In the genomic region with DNA sequence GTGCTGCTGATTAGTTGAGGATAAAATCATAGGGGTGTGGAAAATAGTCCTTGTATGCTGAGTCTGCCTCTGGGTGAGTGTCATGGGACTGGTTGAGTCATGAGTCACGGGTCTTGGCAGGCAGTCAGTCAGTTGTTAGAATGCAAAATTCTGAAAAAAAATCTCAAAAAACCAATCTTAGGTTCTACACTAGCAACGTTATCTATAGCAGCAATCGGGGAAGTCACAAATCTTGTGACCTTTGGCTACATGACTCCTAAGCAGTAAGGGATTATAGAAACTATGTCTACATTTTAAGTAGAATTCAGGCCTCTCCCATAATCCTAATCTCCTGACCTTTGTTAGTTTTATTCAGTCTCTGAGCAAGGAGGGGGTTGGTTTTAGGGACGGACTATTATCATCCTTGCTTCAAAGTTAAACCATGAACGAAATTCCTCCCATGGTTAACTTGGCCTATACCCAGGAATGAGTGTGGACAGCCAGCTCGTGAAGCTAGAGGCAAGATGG, we compare ENCODE assay signal across 16 cellular contexts. TPM values are rescaled to one million over a fixed set of nuclear protein-coding genes. Genes with fewer than 3 reads are reported as not detected.
A peak's percentile ranks its signal among the peaks of the same experiment; 100 is the strongest.
DNase-seq lines count a peak whose midpoint lies in the region; ATAC-seq and TF ChIP-seq lines count a peak whose summit lies in the region.
"Had no signal": no experiment of that assay in that cellular context is flagged by ENCODE, and none has a peak within 500 bp of the region (broad histone marks: within the 10 kb centered on the region; RNA-seq: fewer than 3 reads in every experiment).

No MANE protein-coding gene starts in this region.

- H3K36me3 Mint-ChIP-seq in MCF 10A (ENCODE audit: insufficient read depth, unreplicated experiment) (no peaks in the 10 kb centered on the region), brain (no peaks in the 10 kb centered on the region)
- H3K36me3 Mint-ChIP-seq: activated CD4-positive, alpha-beta memory T cell treated with anti-CD3 and anti-CD28 coated beads for 36 hours; activated naive CD8-positive, alpha-beta T cell; T-cell had no signal

- 16 to 18% methylated on average over 6 of the region's 6 CpGs for WGBS in aorta, 2 donors

- H3K9me3 Mint-ChIP-seq in MCF 10A (ENCODE audit: unreplicated experiment) (peaks cover 8% of the 10 kb centered on the region), brain (peaks cover 0 to 9% (median 0%) of the 10 kb centered on the region in 5 experiments)
- H3K9me3 Mint-ChIP-seq: activated CD4-positive, alpha-beta memory T cell treated with anti-CD3 and anti-CD28 coated beads for 36 hours; T-cell had no signal

- H3K36me3 ChIP-seq in breast epithelium: no peaks in the 10 kb centered on the region
- H3K36me3 ChIP-seq in aorta (ENCODE audit: control insufficient read depth in 1 of 2, insufficient read depth in 2 of 2, low read length in 1 of 2): no peaks in the 10 kb centered on the region
- H3K36me3 ChIP-seq: neutrophil had no signal

- no peak for TF ChIP-seq POLR2A in breast epithelium (IDR thresholded peaks at IDR 0.05)

- intact Hi-C loops in MCF 10A (cut with micrococcal nuclease): no loop called here
- intact Hi-C loops in breast epithelium (cut with DNase I; ENCODE audit: low total_unique reads): no loop called here
- intact Hi-C loops in aorta (cut with DNase I): no loop called here

- no peak overlapping the region for H3K27ac Mint-ChIP-seq in MCF 10A (ENCODE audit: low read depth, unreplicated experiment)
- peak overlapping the region; percentile 7 to 94 (median 42) for H3K27ac Mint-ChIP-seq in brain
- H3K27ac Mint-ChIP-seq: activated CD4-positive, alpha-beta memory T cell treated with anti-CD3 and anti-CD28 coated beads for 36 hours; activated naive CD8-positive, alpha-beta T cell; T-cell had no signal

- BruUV-seq in MCF 10A (replicated peaks; lab: Mats Ljungman, UMichigan): no TSS peak

- peak; percentile 64 for ATAC-seq in aorta (ENCODE audit: low FRiP score)
- ATAC-seq in activated CD4-positive, CD25-positive, alpha-beta regulatory T cell treated with anti-CD3 and anti-CD28 coated beads, Interleukin-2, amount 50 U/mL, for 24 hours: no peak
- no peak for ATAC-seq in HG03175 (IDR thresholded peaks at IDR 0.05; ENCODE audit: unreplicated experiment)
- ATAC-seq in GM19455 (IDR thresholded peaks at IDR 0.05; ENCODE audit: unreplicated experiment): no peak
- ATAC-seq: stimulated activated naive CD8-positive, alpha-beta T cell treated with anti-CD3 and anti-CD28 coated beads, Interleukin-15, Interleukin-2, amounts not matched to agents 100 U/mL and 50 U/mL, for 24 hours; T-cell had no signal

- H3K4me3 ChIP-seq in breast epithelium: no peak overlapping the region
- no peak overlapping the region for H3K4me3 ChIP-seq in aorta (ENCODE audit: low read length in 2 of 2)

- peak overlapping the region in 1 of 2 donors; percentile 44 for H3K27ac ChIP-seq in breast epithelium
- peak overlapping the region in 1 of 2 donors; percentile 30 for H3K27ac ChIP-seq in aorta (ENCODE audit: low read depth in 1 of 2, low read length in 2 of 2)
- H3K27ac ChIP-seq: neutrophil had no signal

- peaks cover 5% of the 10 kb centered on the region for H3K4me1 Mint-ChIP-seq in MCF 10A (ENCODE audit: insufficient read depth, unreplicated experiment)
- peaks cover 49% of the 10 kb centered on the region for H3K4me1 Mint-ChIP-seq in brain
- H3K4me1 Mint-ChIP-seq: T-cell had no signal

- POLR2A ChIA-PET in MCF 10A (lab: Yijun Ruan, JAX): no interaction called here

- H3K4me3 Mint-ChIP-seq in MCF 10A (ENCODE audit: unreplicated experiment) (no peak overlapping the region), brain (no peak overlapping the region)
- H3K4me3 Mint-ChIP-seq: activated CD4-positive, alpha-beta memory T cell treated with anti-CD3 and anti-CD28 coated beads for 36 hours; activated naive CD8-positive, alpha-beta T cell; T-cell had no signal

- no peak for TF ChIP-seq CTCF in MCF 10A (IDR thresholded peaks at IDR 0.05; ENCODE audit: unreplicated experiment)
- TF ChIP-seq CTCF in breast epithelium (IDR thresholded peaks at IDR 0.05): no peak
- no peak for TF ChIP-seq CTCF in brain (conservative IDR thresholded peaks at IDR 0.05)

- no peaks in the 10 kb centered on the region for H3K9me3 ChIP-seq in breast epithelium
- peaks cover 3% of the 10 kb centered on the region for H3K9me3 ChIP-seq in aorta (ENCODE audit: control insufficient read depth, low read length)
- H3K9me3 ChIP-seq: neutrophil had no signal

- no peaks in the 10 kb centered on the region for H3K4me1 ChIP-seq in breast epithelium
- H3K4me1 ChIP-seq in aorta (ENCODE audit: control insufficient read depth in 1 of 2, insufficient read depth in 2 of 2, low read length in 2 of 2): no peaks in the 10 kb centered on the region

- DNase-seq in MCF 10A (ENCODE audit: unreplicated experiment) (peak; percentile 41), breast epithelium (ENCODE audit: low spot score in 2 of 2) (no peak), foreskin melanocyte (peak; percentile 71), aorta (peak; percentile 74 to 85)
- DNase-seq: activated CD4-positive, alpha-beta memory T cell treated with anti-CD3 and anti-CD28 coated beads for 36 hours; left cardiac atrium; NCI-H1436; stimulated activated CD4-positive, alpha-beta T cell treated with anti-CD3 and anti-CD28 coated beads, Interleukin-1b, Interleukin-23, amount 100 ng/mL, for 48 hours; stimulated activated naive CD8-positive, alpha-beta T cell treated with anti-CD3 and anti-CD28 coated beads, Interleukin-15, Interleukin-2, amounts not matched to agents 100 U/mL and 50 U/mL, for 24 hours; T-cell had no signal

- CTCF ChIA-PET in MCF 10A (lab: Yijun Ruan, JAX): no interaction called here

- H3K27me3 ChIP-seq in breast epithelium (no peaks in the 10 kb centered on the region), aorta (ENCODE audit: control insufficient read depth in 1 of 2, insufficient read depth in 2 of 2, low read length in 1 of 2) (no peaks in the 10 kb centered on the region)
- H3K27me3 ChIP-seq: neutrophil had no signal

- H3K27me3 Mint-ChIP-seq in MCF 10A (ENCODE audit: insufficient read depth, unreplicated experiment): no peaks in the 10 kb centered on the region
- H3K27me3 Mint-ChIP-seq in brain: peaks cover 3% of the 10 kb centered on the region
- H3K27me3 Mint-ChIP-seq: activated CD4-positive, alpha-beta memory T cell treated with anti-CD3 and anti-CD28 coated beads for 36 hours; activated naive CD8-positive, alpha-beta T cell; T-cell had no signal

RNA-seq across cellular contexts. Expression of a gene that starts 18.0 kb away (rescaled TPM):
- total RNA-seq in MCF 10A (2022) (1.4 TPM in 2 replicates), breast epithelium (1 to 10 TPM in 2 of 3 donors, under 1 TPM in 1; 0.33 to 2.2 (median 1.8) TPM), aorta (1 to 10 TPM in 1 of 2 donors, under 1 TPM in 1; 0.66 to 1.0 TPM)
- polyA plus RNA-seq in brain (ENCODE audit: insufficient read depth, low read depth, low replicate concordance) (0.41 TPM), aorta (1 to 10 TPM in 1 of 2 donors, not detected in 1; 2.5 TPM)

Comparison
In these comparisons a context has a peak if more than half of its experiments do, and no peak if none do; other contexts are left out.
1. DNase-seq: peak in MCF 10A (single experiment), foreskin melanocyte (single experiment) and aorta (2 of 2); none in breast epithelium (0 of 2).